ENCODE assay signal across 19 cellular contexts in genomic region chr11:110046759-110047386, GRCh38. TPM values are rescaled to one million over a fixed set of nuclear protein-coding genes. Genes with fewer than 3 reads are reported as not detected.
"Had no signal": no experiment of that assay in that cellular context is flagged by ENCODE, and none has a peak within 500 bp of the region (broad histone marks: within the 10 kb centered on the region; RNA-seq: fewer than 3 reads in every experiment).

No MANE protein-coding gene starts in this region.

- H3K9me3 ChIP-seq: prostate gland, right lobe of liver had no signal

- FAIRE-seq: endometrium had no signal

- H3K27me3 ChIP-seq: brain microvascular endothelial cell, dorsolateral prefrontal cortex, right lobe of liver had no signal

- H3K27ac ChIP-seq: brain microvascular endothelial cell, dorsolateral prefrontal cortex, prostate gland, right lobe of liver, spleen had no signal

- H3K4me1 ChIP-seq: prostate gland, right lobe of liver, spleen had no signal

- H3K27ac Mint-ChIP-seq: activated CD4-positive, alpha-beta memory T cell treated with anti-CD3 and anti-CD28 coated beads, Interleukin-2, amount 10 ng/mL, durations not matched to agents 7 days and 5 days; activated naive CD8-positive, alpha-beta T cell treated with anti-CD3 and anti-CD28 coated beads for 36 hours; naive thymus-derived CD4-positive, alpha-beta T cell had no signal

- H3K36me3 ChIP-seq: brain microvascular endothelial cell, prostate gland, right lobe of liver, spleen had no signal

- H3K4me3 Mint-ChIP-seq: activated CD4-positive, alpha-beta memory T cell treated with anti-CD3 and anti-CD28 coated beads, Interleukin-2, amount 10 ng/mL, durations not matched to agents 7 days and 5 days; activated naive CD8-positive, alpha-beta T cell treated with anti-CD3 and anti-CD28 coated beads for 36 hours; naive thymus-derived CD4-positive, alpha-beta T cell had no signal

- H3K4me3 ChIP-seq: dorsolateral prefrontal cortex, prostate gland, right lobe of liver, spleen had no signal

- H3K9me3 Mint-ChIP-seq: activated CD4-positive, alpha-beta memory T cell treated with anti-CD3 and anti-CD28 coated beads, Interleukin-2, amount 10 ng/mL, durations not matched to agents 7 days and 5 days; activated naive CD8-positive, alpha-beta T cell treated with anti-CD3 and anti-CD28 coated beads for 36 hours had no signal

- H3K36me3 Mint-ChIP-seq: activated naive CD8-positive, alpha-beta T cell treated with anti-CD3 and anti-CD28 coated beads for 36 hours; naive thymus-derived CD4-positive, alpha-beta T cell had no signal

- ATAC-seq: esophagus mucosa; naive thymus-derived CD4-positive, alpha-beta T cell had no signal

- DNase-seq: activated CD4-positive, alpha-beta memory T cell treated with anti-CD3 and anti-CD28 coated beads, Interleukin-2, amount 10 ng/mL, durations not matched to agents 7 days and 5 days; activated CD4-positive, alpha-beta T cell treated with anti-CD3 and anti-CD28 coated beads for 1 hour; activated gamma-delta T cell; activated naive CD8-positive, alpha-beta T cell treated with anti-CD3 and anti-CD28 coated beads for 36 hours; activated T-cell treated with anti-CD3 and anti-CD28 coated beads, Interleukin-2, amount 50 U/mL, for 48 hours; brain microvascular endothelial cell; dorsolateral prefrontal cortex; islet precursor cell; naive thymus-derived CD4-positive, alpha-beta T cell; nucleus accumbens; right lobe of liver; spleen; stimulated activated CD4-positive, alpha-beta T cell treated with anti-CD3 and anti-CD28 coated beads, Interleukin-2, amount 100 ng/mL, for 24 hours; stimulated activated naive CD4-positive, alpha-beta T cell treated with Interleukin-2 at 50 U/mL for 16 hours; T-helper 2 cell; trophoblast cell had no signal

- H3K4me1 Mint-ChIP-seq: activated CD4-positive, alpha-beta memory T cell treated with anti-CD3 and anti-CD28 coated beads, Interleukin-2, amount 10 ng/mL, durations not matched to agents 7 days and 5 days; activated naive CD8-positive, alpha-beta T cell treated with anti-CD3 and anti-CD28 coated beads for 36 hours; naive thymus-derived CD4-positive, alpha-beta T cell had no signal

RNA-seq across cellular contexts. Expression of gene ZC3H12C, which starts 46.3 kb away (rescaled TPM):
- polyA plus RNA-seq: naive thymus-derived CD4-positive, alpha-beta T cell had no signal
